11 cellular contexts compared by ENCODE assay signal in genomic region chr19:10305139-10305806, GRCh38. TPM values are rescaled to one million over a fixed set of nuclear protein-coding genes. Genes with fewer than 3 reads are reported as not detected.
DNase-seq lines count a peak whose midpoint lies in the region; ATAC-seq and TF ChIP-seq lines count a peak whose summit lies in the region.
"Had no signal": no experiment of that assay in that cellular context is flagged by ENCODE, and none has a peak within 500 bp of the region (broad histone marks: within the 10 kb centered on the region; RNA-seq: fewer than 3 reads in every experiment).

No MANE protein-coding gene starts in this region.

- 0 out of 2 replicates have a peak, but pooled peaks cover 5% of the 10 kb centered on the region for H3K36me3 ChIP-seq in RWPE2 (ENCODE audit: low read depth)

- H3K27ac ChIP-seq in RWPE2 (ENCODE audit: poor library complexity, severe bottlenecking) (no peak overlapping the region), coronary artery (peak overlapping the region in 1 of 2 donors; percentile 7)
- H3K27ac ChIP-seq: body of pancreas, SK-N-MC had no signal

- no peak for TF ChIP-seq CTCF in RWPE2 (IDR thresholded peaks at IDR 0.05; ENCODE audit: poor library complexity, severe bottlenecking)
- TF ChIP-seq CTCF in fibroblast of villous mesenchyme (IDR thresholded peaks at IDR 0.05; ENCODE audit: insufficient read depth, low read depth, low read length): no peak
- no peak for TF ChIP-seq CTCF in coronary artery (IDR thresholded peaks at IDR 0.05)

- peaks cover 14% of the 10 kb centered on the region for H3K4me1 ChIP-seq in RWPE2 (ENCODE audit: insufficient read depth, poor library complexity, severe bottlenecking)
- H3K4me1 ChIP-seq: body of pancreas had no signal

- H3K27me3 ChIP-seq in RWPE2 (ENCODE audit: insufficient read depth, poor library complexity, severe bottlenecking): no peaks in the 10 kb centered on the region
- H3K27me3 ChIP-seq: body of pancreas had no signal

- H3K27ac Mint-ChIP-seq in stimulated activated effector memory CD8-positive, alpha-beta T cell treated with anti-CD3 and anti-CD28 coated beads, Interleukin-12 subunit alpha, Interleukin-12 subunit beta, amount 100 ng/mL, for 72 hours: peak overlapping the region; percentile 74

- no peak overlapping the region for H3K4me3 Mint-ChIP-seq in stimulated activated effector memory CD8-positive, alpha-beta T cell treated with anti-CD3 and anti-CD28 coated beads, Interleukin-12 subunit alpha, Interleukin-12 subunit beta, amount 100 ng/mL, for 72 hours

- no peaks in the 10 kb centered on the region for H3K9me3 Mint-ChIP-seq in stimulated activated effector memory CD8-positive, alpha-beta T cell treated with anti-CD3 and anti-CD28 coated beads, Interleukin-12 subunit alpha, Interleukin-12 subunit beta, amount 100 ng/mL, for 72 hours

- no peaks in the 10 kb centered on the region for H3K9me3 ChIP-seq in RWPE2 (ENCODE audit: severe bottlenecking)
- H3K9me3 ChIP-seq: body of pancreas had no signal

- DNase-seq in SIG-M5 treated with dmso at 0.1 percent for 504 hours (lab: John Stamatoyannopoulos, UW; ENCODE audit: unreplicated experiment) (peak; percentile 46), SIG-M5 (lab: John Stamatoyannopoulos, UW) (no peak), RWPE2 (ENCODE audit: low spot score) (peak; percentile 69), fibroblast of villous mesenchyme (ENCODE audit: low read depth) (peak; percentile 8), HuH-7.5 (ENCODE audit: low spot score) (no peak), coronary artery (ENCODE audit: low spot score) (no peak), dedifferentiated amniotic fluid mesenchymal stem cell (ENCODE audit: extremely low spot score) (no peak)
- DNase-seq in stimulated activated effector memory CD8-positive, alpha-beta T cell treated with anti-CD3 and anti-CD28 coated beads, Interleukin-12 subunit alpha, Interleukin-12 subunit beta, amount 100 ng/mL, for 72 hours (ENCODE audit: low spot score in 2 of 2): no peak
- DNase-seq: NCI-H2029 treated with DMSO at 0.1 percent for 48 hours had no signal

- H3K4me1 Mint-ChIP-seq in stimulated activated effector memory CD8-positive, alpha-beta T cell treated with anti-CD3 and anti-CD28 coated beads, Interleukin-12 subunit alpha, Interleukin-12 subunit beta, amount 100 ng/mL, for 72 hours: peaks cover 20% of the 10 kb centered on the region

- no peaks in the 10 kb centered on the region for H3K36me3 Mint-ChIP-seq in stimulated activated effector memory CD8-positive, alpha-beta T cell treated with anti-CD3 and anti-CD28 coated beads, Interleukin-12 subunit alpha, Interleukin-12 subunit beta, amount 100 ng/mL, for 72 hours

- 0 out of 3 replicates have a peak, but pooled peaks have one; percentile 44 for ATAC-seq in RWPE2 (ENCODE audit: low read depth)
- ATAC-seq in stimulated activated effector memory CD8-positive, alpha-beta T cell treated with anti-CD3 and anti-CD28 coated beads, Interleukin-12 subunit alpha, Interleukin-12 subunit beta, amount 100 ng/mL, for 72 hours: no peak
- ATAC-seq: body of pancreas had no signal

- H3K4me3 ChIP-seq in RWPE2 (ENCODE audit: severe bottlenecking): no peak overlapping the region
- no peak overlapping the region for H3K4me3 ChIP-seq in fibroblast of villous mesenchyme (ENCODE audit: low read depth, low read length)
- H3K4me3 ChIP-seq in coronary artery: no peak overlapping the region
- H3K4me3 ChIP-seq: body of pancreas, SK-N-MC had no signal

RNA-seq across cellular contexts. Expression of gene ZGLP1, which starts 4.3 kb away (rescaled TPM):
- 0.32 and 0.43 TPM in 2 replicates for total RNA-seq in fibroblast of villous mesenchyme

RNA-seq across cellular contexts. Expression of gene FDX2, which starts 10.5 kb away (rescaled TPM):
- 24.2 and 30.3 TPM in 2 replicates for total RNA-seq in fibroblast of villous mesenchyme

RNA-seq across cellular contexts. Expression of gene ICAM5, which starts 15.5 kb away (rescaled TPM):
- total RNA-seq in fibroblast of villous mesenchyme: 5.5 and 11.7 TPM in 2 replicates

RNA-seq across cellular contexts. Expression of gene ICAM4, which starts 18.5 kb away (rescaled TPM):
- 3.2 and 4.7 TPM in 2 replicates for total RNA-seq in fibroblast of villous mesenchyme

RNA-seq across cellular contexts. Expression of gene RAVER1, which starts 28.1 kb away (rescaled TPM):
- 10.4 and 11.0 TPM in 2 replicates for total RNA-seq in fibroblast of villous mesenchyme

Comparison
In these comparisons a context has a peak if more than half of its experiments do, and no peak if none do; other contexts are left out.
1. DNase-seq: peak in SIG-M5 treated with dmso at 0.1 percent for 504 hours (single experiment), RWPE2 (single experiment) and fibroblast of villous mesenchyme (single experiment); none in SIG-M5 (single experiment), stimulated activated effector memory CD8-positive, alpha-beta T cell treated with anti-CD3 and anti-CD28 coated beads, Interleukin-12 subunit alpha, Interleukin-12 subunit beta, amount 100 ng/mL, for 72 hours (0 of 2), HuH-7.5 (single experiment), coronary artery (single experiment) and dedifferentiated amniotic fluid mesenchymal stem cell (single experiment).